Comparison of ENCODE assay signal across 19 cellular contexts in the genomic region with DNA sequence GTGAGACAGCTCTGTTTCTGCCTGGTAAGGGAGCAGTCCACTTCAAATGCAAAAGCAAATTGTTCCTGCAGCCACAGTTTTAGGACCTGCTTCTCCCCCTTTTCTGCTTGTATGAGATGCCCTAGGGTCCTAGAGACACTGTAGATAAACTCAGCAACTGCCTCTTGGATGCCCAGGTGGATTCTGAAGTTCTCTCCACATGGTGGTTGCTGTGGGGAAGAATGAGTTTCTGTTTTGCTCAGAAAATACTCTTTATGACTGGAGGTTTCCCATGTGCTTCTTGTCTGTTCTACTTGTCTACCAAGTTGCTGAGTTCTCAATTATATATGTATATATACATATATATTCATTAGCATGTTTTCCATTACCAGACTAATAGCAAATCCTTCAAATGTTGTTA. TPM values are rescaled to one million over a fixed set of nuclear protein-coding genes. Genes with fewer than 3 reads are reported as not detected.
A peak's percentile ranks its signal among the peaks of the same experiment; 100 is the strongest.
DNase-seq lines count a peak whose midpoint lies in the region; ATAC-seq, FAIRE-seq and TF ChIP-seq lines count a peak whose summit lies in the region.
"Had no signal": no experiment of that assay in that cellular context is flagged by ENCODE, and none has a peak within 500 bp of the region (broad histone marks: within the 10 kb centered on the region; RNA-seq: fewer than 3 reads in every experiment).

No MANE protein-coding gene starts in this region.

- no peaks in the 10 kb centered on the region for H3K4me1 ChIP-seq in pancreas
- H3K4me1 ChIP-seq: esophagus muscularis mucosa, upper lobe of right lung had no signal

- H3K9me3 ChIP-seq in pancreas, result no peaks in the 10 kb centered on the region
- H3K9me3 ChIP-seq: neutrophil, upper lobe of right lung had no signal

- no peak for DNase-seq in activated T-cell treated with anti-CD3 and anti-CD28 coated beads, Interleukin-2, amount 50 U/mL, for 4 hours
- DNase-seq in activated T-cell treated with anti-CD3 and anti-CD28 coated beads for 4 hours, result no peak
- no peak for DNase-seq in stimulated activated naive B cell treated with anti-CD40 and anti-IgM and Interleukin-4, amounts not matched to agents 10 μg/mL and 1 μg/mL and 100 μg/mL, for 72 hours
- DNase-seq in NCI-H2107 (lab: John Stamatoyannopoulos, UW), result no peak
- no peak for DNase-seq in COR-L47 (lab: John Stamatoyannopoulos, UW)
- DNase-seq in pancreas, result no peak
- DNase-seq: NCI-H187; stimulated activated CD4-positive, alpha-beta T cell treated with anti-CD3 and anti-CD28 coated beads, Interleukin-4, amount 100 ng/mL, for 1 hour; upper lobe of right lung had no signal

- intact Hi-C loops in pancreas (cut with DNase I), result no loop called here

- H3K27ac Mint-ChIP-seq in stimulated activated naive B cell treated with anti-CD40 and anti-IgM and Interleukin-4, amounts not matched to agents 10 μg/mL and 1 μg/mL and 100 μg/mL, for 72 hours, result peak overlapping the region; percentile 52
- H3K27ac Mint-ChIP-seq: WTC11 had no signal

- TF ChIP-seq CTCF in pancreas (IDR thresholded peaks at IDR 0.05), result no peak

- H3K27ac ChIP-seq in pancreas, result no peak overlapping the region
- H3K27ac ChIP-seq: esophagus muscularis mucosa, neutrophil, upper lobe of right lung had no signal

- peak; percentile 73 to 85 for ATAC-seq in activated T-cell treated with anti-CD3 and anti-CD28 coated beads, Interleukin-2, amount 50 U/mL, for 4 hours
- ATAC-seq in GM21619 (IDR thresholded peaks at IDR 0.05; ENCODE audit: unreplicated experiment), result peak; percentile 97
- ATAC-seq in HG03175 (IDR thresholded peaks at IDR 0.05; ENCODE audit: unreplicated experiment), result peak; percentile 93
- ATAC-seq in stimulated activated naive B cell treated with anti-CD40 and anti-IgM and Interleukin-4, amounts not matched to agents 10 μg/mL and 1 μg/mL and 100 μg/mL, for 72 hours (replicated peaks), result peak; percentile 95 to 97
- no peak for ATAC-seq in pancreas
- ATAC-seq: upper lobe of right lung, WTC11 had no signal

- H3K4me3 ChIP-seq in pancreas, result no peak overlapping the region
- H3K4me3 ChIP-seq: esophagus muscularis mucosa, upper lobe of right lung had no signal

- peaks cover 1% of the 10 kb centered on the region for H3K36me3 Mint-ChIP-seq in activated T-cell treated with anti-CD3 and anti-CD28 coated beads, Interleukin-2, amount 50 U/mL, for 4 hours (ENCODE audit: insufficient read depth)
- peaks cover 7 to 8% of the 10 kb centered on the region in 2 donors for H3K36me3 Mint-ChIP-seq in stimulated activated naive B cell treated with anti-CD40 and anti-IgM and Interleukin-4, amounts not matched to agents 10 μg/mL and 1 μg/mL and 100 μg/mL, for 72 hours

- H3K27me3 Mint-ChIP-seq in activated T-cell treated with anti-CD3 and anti-CD28 coated beads, Interleukin-2, amount 50 U/mL, for 4 hours (ENCODE audit: low read depth), result no peaks in the 10 kb centered on the region
- H3K27me3 Mint-ChIP-seq in stimulated activated naive B cell treated with anti-CD40 and anti-IgM and Interleukin-4, amounts not matched to agents 10 μg/mL and 1 μg/mL and 100 μg/mL, for 72 hours, result no peaks in the 10 kb centered on the region

- peaks cover 8% of the 10 kb centered on the region for H3K9me3 Mint-ChIP-seq in activated T-cell treated with anti-CD3 and anti-CD28 coated beads, Interleukin-2, amount 50 U/mL, for 4 hours
- peaks cover 4 to 7% of the 10 kb centered on the region in 2 donors for H3K9me3 Mint-ChIP-seq in stimulated activated naive B cell treated with anti-CD40 and anti-IgM and Interleukin-4, amounts not matched to agents 10 μg/mL and 1 μg/mL and 100 μg/mL, for 72 hours

- no peak overlapping the region for H3K4me3 Mint-ChIP-seq in activated T-cell treated with anti-CD3 and anti-CD28 coated beads, Interleukin-2, amount 50 U/mL, for 4 hours
- no peak overlapping the region for H3K4me3 Mint-ChIP-seq in stimulated activated naive B cell treated with anti-CD40 and anti-IgM and Interleukin-4, amounts not matched to agents 10 μg/mL and 1 μg/mL and 100 μg/mL, for 72 hours
- H3K4me3 Mint-ChIP-seq: WTC11 had no signal

- no peaks in the 10 kb centered on the region for H3K36me3 ChIP-seq in pancreas
- H3K36me3 ChIP-seq: esophagus muscularis mucosa, neutrophil, upper lobe of right lung had no signal

- no peaks in the 10 kb centered on the region for H3K27me3 ChIP-seq in pancreas
- H3K27me3 ChIP-seq: esophagus muscularis mucosa, neutrophil, upper lobe of right lung had no signal

- FAIRE-seq in pancreas (lab: Jason Lieb, UNC), result no peak
- FAIRE-seq: G401.6, RCC 7860 had no signal

- H3K4me1 Mint-ChIP-seq in activated T-cell treated with anti-CD3 and anti-CD28 coated beads, Interleukin-2, amount 50 U/mL, for 4 hours (ENCODE audit: low read depth), result peaks cover 22% of the 10 kb centered on the region
- H3K4me1 Mint-ChIP-seq in stimulated activated naive B cell treated with anti-CD40 and anti-IgM and Interleukin-4, amounts not matched to agents 10 μg/mL and 1 μg/mL and 100 μg/mL, for 72 hours, result peaks cover 25 to 45% of the 10 kb centered on the region in 2 donors
- H3K4me1 Mint-ChIP-seq: WTC11 had no signal

RNA-seq across cellular contexts. Expression of a gene that starts 5.6 kb away (rescaled TPM):
- total RNA-seq in activated T-cell treated with anti-CD3 and anti-CD28 coated beads, Interleukin-2, amount 50 U/mL, for 4 hours, result under 1 TPM in 2 of 3 donors, not detected in 1; 0.22 to 0.29 TPM
- total RNA-seq in pancreas, result under 1 TPM in 1 of 6 donors, not detected in 5; 0.09 TPM
- not detected for polyA plus RNA-seq in pancreas
- total RNA-seq: A673, esophagus muscularis mucosa, HT1080, kidney epithelial cell, upper lobe of right lung, WTC11 had no signal

RNA-seq across cellular contexts. Expression of a gene that starts 50.9 kb away (rescaled TPM):
- total RNA-seq in activated T-cell treated with anti-CD3 and anti-CD28 coated beads, Interleukin-2, amount 50 U/mL, for 4 hours, result 10 to 100 TPM; 16.7 to 22.6 (median 20.9) TPM
- total RNA-seq in pancreas, result under 1 TPM in 4 of 6 donors, not detected in 2; 0.06 to 0.34 (median 0.21) TPM
- under 1 TPM in 1 of 2 donors, not detected in 1; 0.05 TPM for polyA plus RNA-seq in pancreas
- total RNA-seq: A673, HT1080, kidney epithelial cell had no signal

Comparison
In these comparisons a context has a peak if more than half of its experiments do, and no peak if none do; other contexts are left out.
1. ATAC-seq: peak in activated T-cell treated with anti-CD3 and anti-CD28 coated beads, Interleukin-2, amount 50 U/mL, for 4 hours (2 of 2), GM21619 (single experiment), HG03175 (single experiment) and stimulated activated naive B cell treated with anti-CD40 and anti-IgM and Interleukin-4, amounts not matched to agents 10 μg/mL and 1 μg/mL and 100 μg/mL, for 72 hours (2 of 2); none in pancreas (0 of 4).
2. RNA of a gene that starts 50.9 kb away (total RNA-seq): 16.7 to 22.6 TPM in activated T-cell treated with anti-CD3 and anti-CD28 coated beads, Interleukin-2, amount 50 U/mL, for 4 hours; 0.06 to 0.34 TPM in pancreas; every median in the first group is over 10 times any median in the second.